Comparison of ENCODE assay signal across 8 cellular contexts in genomic region chr14:23299986-23300686, GRCh38. TPM values are rescaled to one million over a fixed set of nuclear protein-coding genes. Genes with fewer than 3 reads are reported as not detected.
A peak's percentile ranks its signal among the peaks of the same experiment; 100 is the strongest.
DNase-seq lines count a peak whose midpoint lies in the region; ATAC-seq, FAIRE-seq and TF ChIP-seq lines count a peak whose summit lies in the region.

No MANE protein-coding gene starts in this region.

- peak overlapping the region; percentile 91 to 97 for H3K27ac Mint-ChIP-seq in activated naive CD4-positive, alpha-beta T cell treated with anti-CD3 and anti-CD28 coated beads, Interleukin-2, amount 50 U/mL, for 72 hours

- peaks cover 0 to 3% of the 10 kb centered on the region in 2 donors for H3K36me3 ChIP-seq in kidney (ENCODE audit: control insufficient read depth in 1 of 2, insufficient read depth in 2 of 2, low read length in 2 of 2)

- DNase-seq in SIG-M5 treated with dmso at 0.1 percent for 504 hours (lab: John Stamatoyannopoulos, UW; ENCODE audit: unreplicated experiment) (peak; percentile 12), SIG-M5 (lab: John Stamatoyannopoulos, UW) (no peak), kidney (no peak), substantia nigra (lab: John Stamatoyannopoulos, UW) (no peak), NCI-H2196 treated with DMSO at 0.1 percent for 48 hours (lab: John Stamatoyannopoulos, UW; ENCODE audit: unreplicated experiment) (no peak), NCI-H2081 (lab: John Stamatoyannopoulos, UW) (no peak), NCI-H2029 (lab: John Stamatoyannopoulos, UW) (no peak)
- no peak for DNase-seq in activated naive CD4-positive, alpha-beta T cell treated with anti-CD3 and anti-CD28 coated beads, Interleukin-2, amount 50 U/mL, for 72 hours (ENCODE audit: low spot score in 2 of 2)

- H3K4me1 ChIP-seq in kidney (ENCODE audit: control insufficient read depth in 1 of 2, insufficient read depth in 1 of 2, low read depth in 1 of 2, low read length in 2 of 2), result peaks cover 13% of the 10 kb centered on the region in 2 donors

- H3K9me3 Mint-ChIP-seq in activated naive CD4-positive, alpha-beta T cell treated with anti-CD3 and anti-CD28 coated beads, Interleukin-2, amount 50 U/mL, for 72 hours, result no peaks in the 10 kb centered on the region

- no peaks in the 10 kb centered on the region for H3K9me3 ChIP-seq in kidney (ENCODE audit: control insufficient read depth in 1 of 2, low read length in 2 of 2)

- no peak for TF ChIP-seq CTCF in kidney (IDR thresholded peaks at IDR 0.05; ENCODE audit: borderline replicate concordance, extremely low read depth, insufficient read depth)

- H3K4me3 ChIP-seq in kidney (ENCODE audit: low read length in 2 of 2), result peak overlapping the region; percentile 86 to 91

- no peak for ATAC-seq in activated naive CD4-positive, alpha-beta T cell treated with anti-CD3 and anti-CD28 coated beads, Interleukin-2, amount 50 U/mL, for 72 hours

- H3K27ac ChIP-seq in kidney (ENCODE audit: low read depth in 2 of 2, low read length in 2 of 2) (peak overlapping the region; percentile 94 to 98), substantia nigra (ENCODE audit: low read depth, low read length, poor library complexity, severe bottlenecking) (peak overlapping the region; percentile 98)

- peak overlapping the region; percentile 94 to 99 for H3K9ac ChIP-seq in kidney (ENCODE audit: low read length in 2 of 2)

- peaks cover 6 to 22% of the 10 kb centered on the region in 2 donors for H3K36me3 Mint-ChIP-seq in activated naive CD4-positive, alpha-beta T cell treated with anti-CD3 and anti-CD28 coated beads, Interleukin-2, amount 50 U/mL, for 72 hours

- intact Hi-C loops in kidney (cut with DNase I), result no loop called here

- no peak for FAIRE-seq in kidney (lab: Jason Lieb, UNC)

RNA-seq across cellular contexts. Expression of gene PPP1R3E, which starts 2.5 kb away (rescaled TPM):
- total RNA-seq in activated naive CD4-positive, alpha-beta T cell treated with anti-CD3 and anti-CD28 coated beads, Interleukin-2, amount 50 U/mL, for 72 hours, result 10 to 100 TPM; 26.6 to 49.8 TPM
- 17.3 TPM for total RNA-seq in kidney
- 22.8 TPM for polyA plus RNA-seq in kidney (ENCODE audit: insufficient read depth, low read depth, low replicate concordance)

RNA-seq across cellular contexts. Expression of gene BCL2L2, which starts 6.5 kb away (rescaled TPM):
- total RNA-seq in activated naive CD4-positive, alpha-beta T cell treated with anti-CD3 and anti-CD28 coated beads, Interleukin-2, amount 50 U/mL, for 72 hours, result 1 to 10 TPM; 1.7 to 2.3 TPM
- total RNA-seq in kidney, result 43.6 TPM
- polyA plus RNA-seq in kidney (ENCODE audit: insufficient read depth, low read depth, low replicate concordance), result 35.6 TPM

RNA-seq across cellular contexts. Expression of gene HOMEZ, which starts 14.2 kb away (rescaled TPM):
- total RNA-seq in activated naive CD4-positive, alpha-beta T cell treated with anti-CD3 and anti-CD28 coated beads, Interleukin-2, amount 50 U/mL, for 72 hours, result 10 to 100 TPM in 1 of 2 donors, 1 to 10 TPM in 1; 6.4 to 15.1 TPM
- total RNA-seq in kidney, result 14.8 TPM
- 18.5 TPM for polyA plus RNA-seq in kidney (ENCODE audit: insufficient read depth, low read depth, low replicate concordance)

RNA-seq across cellular contexts. Expression of gene PABPN1, which starts 21.1 kb away (rescaled TPM):
- 100 to 1,000 TPM; 232 to 242 TPM for total RNA-seq in activated naive CD4-positive, alpha-beta T cell treated with anti-CD3 and anti-CD28 coated beads, Interleukin-2, amount 50 U/mL, for 72 hours
- total RNA-seq in kidney, result 145 TPM
- polyA plus RNA-seq in kidney (ENCODE audit: insufficient read depth, low read depth, low replicate concordance), result 140 TPM

RNA-seq across cellular contexts. Expression of gene SLC22A17, which starts 52.6 kb away (rescaled TPM):
- 1 to 10 TPM; 7.4 to 8.8 TPM for total RNA-seq in activated naive CD4-positive, alpha-beta T cell treated with anti-CD3 and anti-CD28 coated beads, Interleukin-2, amount 50 U/mL, for 72 hours
- 35.3 TPM for total RNA-seq in kidney
- polyA plus RNA-seq in kidney (ENCODE audit: insufficient read depth, low read depth, low replicate concordance), result 61.2 TPM

Comparison
In these comparisons a context has a peak if more than half of its experiments do, and no peak if none do; other contexts are left out.
1. RNA of gene BCL2L2, which starts 6.5 kb away (total RNA-seq): 43.6 TPM in kidney (single experiment); 1.7 to 2.3 TPM in activated naive CD4-positive, alpha-beta T cell treated with anti-CD3 and anti-CD28 coated beads, Interleukin-2, amount 50 U/mL, for 72 hours; every median in the first group is over 10 times any median in the second.